ENCODE assay signal across 1 cellular context in genomic region chr17:4438162-4438944, GRCh38.
A peak's percentile ranks its signal among the peaks of the same experiment; 100 is the strongest.
TF ChIP-seq lines count a peak whose summit lies in the region.

No MANE protein-coding gene starts in this region.

TF ChIP-seq in HepG2, 621 proteins besides CTCF, POLR2A, EP300 and RAD21 (continues in another document):
- peak; percentile 61; the same call in 1 of the 2 replicates for TF ChIP-seq ZNF646 (CRISPR knock-in tag; IDR thresholded peaks at IDR 0.05)
- no peak for TF ChIP-seq ZNF678 (CRISPR knock-in tag; IDR thresholded peaks at IDR 0.05)
- TF ChIP-seq ZNF672 (CRISPR knock-in tag; IDR thresholded peaks at IDR 0.05) = peak; percentile 75; the same call in 1 of the 2 replicates
- no peak for TF ChIP-seq CC2D1A (CRISPR knock-in tag; IDR thresholded peaks at IDR 0.05)
- TF ChIP-seq JUND (CRISPR knock-in tag; IDR thresholded peaks at IDR 0.05) = no peak
- no peak for TF ChIP-seq ZFP41 (CRISPR knock-in tag; IDR thresholded peaks at IDR 0.05; ENCODE audit: borderline replicate concordance)
- peak; percentile 60; the same call in 1 of the 2 replicates for TF ChIP-seq ELF3 (CRISPR knock-in tag; IDR thresholded peaks at IDR 0.05)
- TF ChIP-seq UBTF (CRISPR knock-in tag; IDR thresholded peaks at IDR 0.05) = peak; percentile 34; the same call in 1 of the 2 replicates
- no peak for TF ChIP-seq ZNF513 (CRISPR knock-in tag; conservative IDR thresholded peaks at IDR 0.05)
- no peak for TF ChIP-seq CSRNP1 (CRISPR knock-in tag; IDR thresholded peaks at IDR 0.05)
- TF ChIP-seq ETV5 (CRISPR knock-in tag; IDR thresholded peaks at IDR 0.05; ENCODE audit: borderline replicate concordance) = peak; percentile 60; the same call in 1 of the 2 replicates
- TF ChIP-seq HDAC1 (CRISPR knock-in tag; IDR thresholded peaks at IDR 0.05) = no peak; the same call in 1 of the 2 replicates
- TF ChIP-seq LCORL (IDR thresholded peaks at IDR 0.05) = no peak
- no peak for TF ChIP-seq LCORL (CRISPR knock-in tag; IDR thresholded peaks at IDR 0.05)
- no peak for TF ChIP-seq AHDC1 (CRISPR knock-in tag; IDR thresholded peaks at IDR 0.05; ENCODE audit: borderline replicate concordance)
- TF ChIP-seq ZNF572 (CRISPR knock-in tag; IDR thresholded peaks at IDR 0.05) = no peak
- peak; percentile 43; the same call in 1 of the 2 replicates for TF ChIP-seq FOXA3 (CRISPR knock-in tag; IDR thresholded peaks at IDR 0.05)
- TF ChIP-seq ZNF292 (CRISPR knock-in tag; IDR thresholded peaks at IDR 0.05; ENCODE audit: borderline replicate concordance, low read depth) = peak; percentile 71; the same call in 1 of the 2 replicates
- TF ChIP-seq RXRB (CRISPR knock-in tag; IDR thresholded peaks at IDR 0.05; ENCODE audit: borderline replicate concordance) = peak; percentile 25; the same call in 1 of the 2 replicates
- TF ChIP-seq EED (CRISPR knock-in tag; IDR thresholded peaks at IDR 0.05) = 0 out of 2 replicates have a peak, but pooled peaks have one; percentile 45
- TF ChIP-seq ZNF331 (CRISPR knock-in tag; IDR thresholded peaks at IDR 0.05) = no peak
- TF ChIP-seq ZFY (CRISPR knock-in tag; IDR thresholded peaks at IDR 0.05) = no peak
- TF ChIP-seq PATZ1 (CRISPR knock-in tag; IDR thresholded peaks at IDR 0.05) = 0 out of 2 replicates have a peak, but pooled peaks have one; percentile 30
- no peak for TF ChIP-seq NCOR1 (IDR thresholded peaks at IDR 0.05; ENCODE audit: borderline replicate concordance, low read length)
- no peak for TF ChIP-seq ARNT (IDR thresholded peaks at IDR 0.05)
- peak; percentile 40; the same call in 1 of the 2 replicates for TF ChIP-seq ZNF687 (CRISPR knock-in tag; IDR thresholded peaks at IDR 0.05)
